ENCODE assay signal across 8 cellular contexts in genomic region chr4:168183717-168184571, GRCh38.
DNase-seq lines count a peak whose midpoint lies in the region; ATAC-seq and TF ChIP-seq lines count a peak whose summit lies in the region.

No MANE protein-coding gene starts in this region.

- no peaks in the 10 kb centered on the region for H3K27me3 ChIP-seq in H7 (ENCODE audit: control insufficient read depth, insufficient read depth, low read length)

- no peak for DNase-seq in CD14-positive monocyte (ENCODE audit: low spot score)
- peak; percentile 32 for DNase-seq in H7
- peak; percentile 62 for DNase-seq in RPMI7951 (ENCODE audit: low read depth)
- peak; percentile 51 for DNase-seq in fibroblast of mammary gland (ENCODE audit: low read depth)
- peak; percentile 37 for DNase-seq in renal cortical epithelial cell (ENCODE audit: low read depth)
- no peak for DNase-seq in GF-D8 (lab: John Stamatoyannopoulos, UW)
- DNase-seq in activated CD4-positive, CD25-positive, alpha-beta regulatory T cell (lab: John Stamatoyannopoulos, UW), result no peak

- H3K4me3 ChIP-seq in H7 (ENCODE audit: insufficient read depth, low read depth, low read length) (no peak overlapping the region), fibroblast of mammary gland (ENCODE audit: control insufficient read depth, low read depth, low read length) (no peak overlapping the region)

- peaks cover 0 to 1% (median 0%) of the 10 kb centered on the region in 3 donors for H3K27me3 Mint-ChIP-seq in CD14-positive monocyte (ENCODE audit: low read depth in 3 of 3)

- H3K36me3 ChIP-seq in H7 (replicated peaks; ENCODE audit: control insufficient read depth, insufficient read depth, low read length), result no peaks in the 10 kb centered on the region

- no peaks in the 10 kb centered on the region for H3K36me3 Mint-ChIP-seq in CD14-positive monocyte

- no peak overlapping the region for H3K4me3 Mint-ChIP-seq in CD14-positive monocyte

- no peak overlapping the region for H3K27ac Mint-ChIP-seq in CD14-positive monocyte

- intact Hi-C loops in CD14-positive monocyte (cut with micrococcal nuclease), result loop anchor here in 1 of 2 donors (10.0 kb wide), 1 partner anchor 371 kb away; no protein-coding TSS in a partner anchor

- H3K4me1 Mint-ChIP-seq in CD14-positive monocyte, result peaks cover 9% of the 10 kb centered on the region

- peaks cover 0 to 5% (median 0%) of the 10 kb centered on the region in 7 donors for H3K9me3 Mint-ChIP-seq in CD14-positive monocyte

- TF ChIP-seq CTCF in CD14-positive monocyte (IDR thresholded peaks at IDR 0.05), result peak; percentile 62
- peak; percentile 68 for TF ChIP-seq CTCF in fibroblast of mammary gland (conservative IDR thresholded peaks at IDR 0.05; ENCODE audit: control insufficient read depth, insufficient read depth, low read depth, low read length)

- ATAC-seq in GM21786 (IDR thresholded peaks at IDR 0.05; ENCODE audit: unreplicated experiment), result no peak

Comparison
In these comparisons a context has a peak if more than half of its experiments do, and no peak if none do; other contexts are left out.
1. DNase-seq: peak in H7 (single experiment), RPMI7951 (single experiment), fibroblast of mammary gland (single experiment) and renal cortical epithelial cell (single experiment); none in CD14-positive monocyte (single experiment), GF-D8 (single experiment) and activated CD4-positive, CD25-positive, alpha-beta regulatory T cell (0 of 4).